In genomic region chr12:53067993-53068770, GRCh38 we compare ENCODE assay signal across 18 cellular contexts. TPM values are rescaled to one million over a fixed set of nuclear protein-coding genes. Genes with fewer than 3 reads are reported as not detected.
A peak's percentile ranks its signal among the peaks of the same experiment; 100 is the strongest.
DNase-seq lines count a peak whose midpoint lies in the region; ATAC-seq and TF ChIP-seq lines count a peak whose summit lies in the region.
"Had no signal": no experiment of that assay in that cellular context is flagged by ENCODE, and none has a peak within 500 bp of the region (broad histone marks: within the 10 kb centered on the region; RNA-seq: fewer than 3 reads in every experiment).

No MANE protein-coding gene starts in this region.

- TF ChIP-seq POLR2A in esophagus squamous epithelium (IDR thresholded peaks at IDR 0.05), result no peak

- H3K9ac ChIP-seq in NT2/D1 (ENCODE audit: insufficient read length, low read depth), result peak overlapping the region; percentile 17

- no peak overlapping the region for H3K4me3 ChIP-seq in AG04450 (ENCODE audit: low read depth, low read length)
- no peak overlapping the region for H3K4me3 ChIP-seq in NT2/D1 (ENCODE audit: insufficient read length, low read depth)
- no peak overlapping the region for H3K4me3 ChIP-seq in esophagus squamous epithelium

- peaks cover 42% of the 10 kb centered on the region for H3K4me1 ChIP-seq in NT2/D1 (ENCODE audit: insufficient read depth, insufficient read length)
- H3K4me1 ChIP-seq in esophagus squamous epithelium, result peaks cover 41 to 99% (median 74%) of the 10 kb centered on the region in 3 donors

- CTCF ChIA-PET in AG04450 (lab: Charles Lee), result interaction anchor here (0.6 to 1.3 kb wide), 3 partner anchors 91 to 129 kb away, joined by 3 to 4 read pairs (median 3); no protein-coding TSS in a partner anchor

- TF ChIP-seq CTCF in AG04450 (IDR thresholded peaks at IDR 0.05; ENCODE audit: low read depth, low read length), result no peak
- TF ChIP-seq CTCF in esophagus squamous epithelium (IDR thresholded peaks at IDR 0.05), result no peak

- ATAC-seq in sciatic nerve (no peak), GM19467 (IDR thresholded peaks at IDR 0.05; ENCODE audit: unreplicated experiment) (no peak), GM18870 (IDR thresholded peaks at IDR 0.05; ENCODE audit: unreplicated experiment) (no peak)
- ATAC-seq: left colon, natural killer cell had no signal

- 82 to 89% methylated on average over 5 to 9 of the region's 13 CpGs for WGBS in esophagus squamous epithelium, 2 donors

- intact Hi-C loops in esophagus squamous epithelium (cut with DNase I), result loop anchor here (5.0 kb wide), 1 partner anchor 34 kb away; the partner anchor contains the start of gene SOAT2
- intact Hi-C loops in sciatic nerve (cut with DNase I), result loop anchor here (5.0 to 10.0 kb wide), 2 partner anchors 34 to 127 kb away; partner anchors contain the start of gene SOAT2

- no peaks in the 10 kb centered on the region for H3K9me3 ChIP-seq in AG04450 (ENCODE audit: control insufficient read depth, insufficient read depth, low read length)
- no peaks in the 10 kb centered on the region for H3K9me3 ChIP-seq in NT2/D1 (ENCODE audit: insufficient read depth, low read length)
- no peaks in the 10 kb centered on the region for H3K9me3 ChIP-seq in esophagus squamous epithelium

- POLR2A ChIA-PET in AG04450 (lab: Yijun Ruan, JAX), result interaction anchor here (0.6 to 4.5 kb wide), 8 partner anchors 12 to 166 kb away, joined by 3 to 33 read pairs (median 4); partner anchors contain the start of genes CSAD, SOAT2, SPRYD3 and ZNF740

- no peak for DNase-seq in AG04450 (ENCODE audit: low read depth, low spot score)
- DNase-seq in NT2/D1 (ENCODE audit: low read depth, low spot score), result no peak
- no peak for DNase-seq in esophagus squamous epithelium (lab: John Stamatoyannopoulos, UW)
- DNase-seq in sciatic nerve (ENCODE audit: low spot score), result peak; percentile 60
- DNase-seq in DMS53 (lab: John Stamatoyannopoulos, UW), result no peak
- DNase-seq in NOMO-1 treated with DMSO at 0.1 percent for 48 hours (lab: John Stamatoyannopoulos, UW; ENCODE audit: unreplicated experiment), result no peak
- DNase-seq: activated naive CD4-positive, alpha-beta T cell treated with anti-CD3 and anti-CD28 coated beads for 36 hours; AML-193; Kasumi-1; left colon; natural killer cell; NCI-H1436; stimulated activated naive CD4-positive, alpha-beta T cell had no signal

- H3K27me3 ChIP-seq in AG04450 (ENCODE audit: control insufficient read depth, insufficient read depth, low read length) (no peaks in the 10 kb centered on the region), NT2/D1 (ENCODE audit: insufficient read depth, insufficient read length) (no peaks in the 10 kb centered on the region), esophagus squamous epithelium (no peaks in the 10 kb centered on the region)

- H3K27ac ChIP-seq in AG04450 (ENCODE audit: low read depth, low read length), result peak overlapping the region; percentile 39
- H3K27ac ChIP-seq in esophagus squamous epithelium, result peak overlapping the region in 3 of 4 donors; percentile 76 to 84 (median 80)
- H3K27ac ChIP-seq: VCaP had no signal

- H3K36me3 ChIP-seq in NT2/D1 (ENCODE audit: insufficient read depth, insufficient read length, low read length), result peaks cover 34% of the 10 kb centered on the region
- H3K36me3 ChIP-seq in esophagus squamous epithelium, result peaks cover 0 to 93% (median 12%) of the 10 kb centered on the region in 3 donors

RNA-seq across cellular contexts. Expression of gene SPRYD3, which starts 11.0 kb away (rescaled TPM):
- polyA plus RNA-seq in AG04450 (2011; rRNA removed), result 15.4 and 17.6 TPM in 2 replicates
- 25.2 and 26.8 TPM in 2 replicates for polyA minus RNA-seq in AG04450 (2011; rRNA and poly(A)+ RNA removed)
- total RNA-seq in esophagus squamous epithelium, result 10 to 100 TPM; 28.2 to 41.4 (median 29.2) TPM
- total RNA-seq in sciatic nerve, result 61.0 TPM

RNA-seq across cellular contexts. Expression of gene TNS2, which starts 18.3 kb away (rescaled TPM):
- polyA plus RNA-seq in AG04450 (2011; rRNA removed), result 23.1 and 31.0 TPM in 2 replicates
- 74.2 and 82.3 TPM in 2 replicates for polyA minus RNA-seq in AG04450 (2011; rRNA and poly(A)+ RNA removed)
- total RNA-seq in esophagus squamous epithelium, result 10 to 100 TPM; 10.8 to 82.0 (median 20.8) TPM
- 265 TPM for total RNA-seq in sciatic nerve

RNA-seq across cellular contexts. Expression of gene IGFBP6, which starts 29.3 kb away (rescaled TPM):
- 182 and 274 TPM in 2 replicates for polyA plus RNA-seq in AG04450 (2011; rRNA removed)
- 61.6 and 95.6 TPM in 2 replicates for polyA minus RNA-seq in AG04450 (2011; rRNA and poly(A)+ RNA removed)
- total RNA-seq in esophagus squamous epithelium (100 to 1,000 TPM in 2 of 4 donors, 10 to 100 TPM in 2; 34.5 to 506 (median 94.0) TPM), sciatic nerve (1,832 TPM)

RNA-seq across cellular contexts. Expression of gene SOAT2, which starts 35.1 kb away (rescaled TPM):
- 0.06 TPM in 1 of 2 replicates, not detected in the other for polyA plus RNA-seq in AG04450 (2011; rRNA removed)
- not detected in 2 replicates for polyA minus RNA-seq in AG04450 (2011; rRNA and poly(A)+ RNA removed)
- total RNA-seq in esophagus squamous epithelium (not detected), sciatic nerve (1.2 TPM)
- total RNA-seq: epithelial cell of proximal tubule, left colon, natural killer cell, NCI-H460 had no signal
